Comparison of ENCODE assay signal across 31 cellular contexts in the genomic region with DNA sequence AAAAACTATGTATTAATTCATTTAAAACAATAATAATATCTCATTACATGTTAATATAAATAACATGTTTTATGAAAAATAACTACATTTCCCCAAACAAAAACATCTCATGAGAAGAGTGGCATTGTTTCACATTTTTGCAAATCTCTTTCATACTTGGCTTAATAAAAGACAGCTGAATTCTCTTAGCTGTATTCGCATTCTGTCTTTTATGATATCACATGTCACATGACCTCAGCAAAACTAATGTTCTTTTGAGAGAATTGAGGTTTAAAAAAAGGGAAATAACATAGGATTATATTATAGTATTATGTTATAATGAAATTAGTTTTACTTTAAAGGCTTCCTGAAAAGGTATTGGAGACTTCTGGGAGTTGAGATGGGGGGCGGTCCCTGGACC.
"Had no signal": no experiment of that assay in that cellular context is flagged by ENCODE, and none has a peak within 500 bp of the region (broad histone marks: within the 10 kb centered on the region; RNA-seq: fewer than 3 reads in every experiment).

No MANE protein-coding gene starts in this region.

- H3K4me3 Mint-ChIP-seq: activated CD4-positive, alpha-beta memory T cell treated with anti-CD3 and anti-CD28 coated beads, Interleukin-2, amount 10 ng/mL, durations not matched to agents 7 days and 5 days; activated CD4-positive, alpha-beta T cell treated with anti-CD3 and anti-CD28 coated beads, Interleukin-2, amount 10 ng/mL, durations not matched to agents 7 days and 5 days; activated naive CD8-positive, alpha-beta T cell treated with anti-CD3 and anti-CD28 coated beads, Interleukin-2, amount 50 U/mL, for 24 hours; activated T-cell treated with anti-CD3 and anti-CD28 coated beads, Interleukin-2, amount 50 U/mL, for 24 hours; activated T-helper 17 cell treated with anti-CD3 and anti-CD28 coated beads, Interleukin-2, amount 50 U/mL, for 72 hours; natural killer cell; neural progenitor cell; stimulated activated naive CD8-positive, alpha-beta T cell treated with anti-CD3 and anti-CD28 coated beads, Interleukin-15, amount 100 ng/mL, for 72 hours; T-helper 17 cell; type B pancreatic cell had no signal

- H3K9me3 Mint-ChIP-seq: activated CD4-positive, alpha-beta memory T cell treated with anti-CD3 and anti-CD28 coated beads, Interleukin-2, amount 10 ng/mL, durations not matched to agents 7 days and 5 days; activated CD4-positive, alpha-beta T cell treated with anti-CD3 and anti-CD28 coated beads, Interleukin-2, amount 10 ng/mL, durations not matched to agents 7 days and 5 days; activated naive CD8-positive, alpha-beta T cell treated with anti-CD3 and anti-CD28 coated beads, Interleukin-2, amount 50 U/mL, for 24 hours; activated T-cell treated with anti-CD3 and anti-CD28 coated beads, Interleukin-2, amount 50 U/mL, for 24 hours; activated T-helper 17 cell treated with anti-CD3 and anti-CD28 coated beads, Interleukin-2, amount 50 U/mL, for 72 hours; natural killer cell; neural progenitor cell; stimulated activated naive CD8-positive, alpha-beta T cell treated with anti-CD3 and anti-CD28 coated beads, Interleukin-15, amount 100 ng/mL, for 72 hours; type B pancreatic cell had no signal

- H3K9me3 ChIP-seq: breast epithelium, left lung, lower lobe of right lung, right atrium auricular region, spleen, vagina had no signal

- DNase-seq: activated CD4-positive, alpha-beta memory T cell treated with anti-CD3 and anti-CD28 coated beads, Interleukin-2, amount 10 ng/mL, durations not matched to agents 7 days and 5 days; activated CD4-positive, alpha-beta T cell treated with anti-CD3 and anti-CD28 coated beads, Interleukin-2, amount 10 ng/mL, durations not matched to agents 7 days and 5 days; activated CD4-positive, CD25-positive, alpha-beta regulatory T cell treated with anti-CD3 and anti-CD28 coated beads, Interleukin-2, amount 50 U/mL, for 72 hours; activated CD8-positive, alpha-beta memory T cell treated with anti-CD3 and anti-CD28 coated beads, Interleukin-2, amount 50 U/mL, for 48 hours; activated gamma-delta T cell treated with Interleukin-2 at 50 U/mL for 16 hours; activated naive CD4-positive, alpha-beta T cell treated with anti-CD3 and anti-CD28 coated beads, Interleukin-2, amount 50 U/mL, for 16 hours; activated naive CD8-positive, alpha-beta T cell treated with anti-CD3 and anti-CD28 coated beads, Interleukin-2, amount 50 U/mL, for 24 hours; activated T-cell treated with anti-CD3 and anti-CD28 coated beads, Interleukin-2, amount 50 U/mL, for 24 hours; central memory CD4-positive, alpha-beta T cell; effector memory CD4-positive, alpha-beta T cell; erythroblast; glutamatergic neuron; left lung; lower lobe of right lung; mesenchymal stem cell; natural killer cell; occipital lobe; spleen; stimulated activated CD4-positive, alpha-beta T cell treated with anti-CD3 and anti-CD28 coated beads, Interleukin-2, amount 100 ng/mL, for 48 hours; stimulated activated naive CD8-positive, alpha-beta T cell treated with anti-CD3 and anti-CD28 coated beads, Interleukin-15, amount 100 ng/mL, for 72 hours; substantia nigra; T-helper 17 cell; T1000 had no signal

- H3K36me3 ChIP-seq: breast epithelium, left lung, lower lobe of right lung, neural progenitor cell, right atrium auricular region, spleen, vagina had no signal

- H3K4me1 Mint-ChIP-seq: activated CD4-positive, alpha-beta memory T cell treated with anti-CD3 and anti-CD28 coated beads, Interleukin-2, amount 10 ng/mL, durations not matched to agents 7 days and 5 days; activated CD4-positive, alpha-beta T cell treated with anti-CD3 and anti-CD28 coated beads, Interleukin-2, amount 10 ng/mL, durations not matched to agents 7 days and 5 days; activated naive CD8-positive, alpha-beta T cell treated with anti-CD3 and anti-CD28 coated beads, Interleukin-2, amount 50 U/mL, for 24 hours; activated T-helper 17 cell treated with anti-CD3 and anti-CD28 coated beads, Interleukin-2, amount 50 U/mL, for 72 hours; natural killer cell; stimulated activated naive CD8-positive, alpha-beta T cell treated with anti-CD3 and anti-CD28 coated beads, Interleukin-15, amount 100 ng/mL, for 72 hours had no signal

- H3K27me3 Mint-ChIP-seq: activated naive CD8-positive, alpha-beta T cell treated with anti-CD3 and anti-CD28 coated beads, Interleukin-2, amount 50 U/mL, for 24 hours; activated T-cell treated with anti-CD3 and anti-CD28 coated beads, Interleukin-2, amount 50 U/mL, for 24 hours; type B pancreatic cell had no signal

- H2AFZ ChIP-seq: neural progenitor cell had no signal

- H3K4me2 ChIP-seq: neural progenitor cell had no signal

- FAIRE-seq: frontal cortex, islet of Langerhans had no signal

- H3K36me3 Mint-ChIP-seq: natural killer cell, neural progenitor cell, type B pancreatic cell had no signal

- H3K27me3 ChIP-seq: breast epithelium, left lung, neural progenitor cell, right atrium auricular region, spleen, vagina had no signal

- ATAC-seq: activated naive CD8-positive, alpha-beta T cell treated with anti-CD3 and anti-CD28 coated beads, Interleukin-2, amount 50 U/mL, for 24 hours; activated T-helper 17 cell treated with anti-CD3 and anti-CD28 coated beads, Interleukin-2, amount 50 U/mL, for 72 hours; left lung; lower lobe of right lung; natural killer cell; stimulated activated naive CD8-positive, alpha-beta T cell treated with anti-CD3 and anti-CD28 coated beads, Interleukin-15, amount 100 ng/mL, for 72 hours; T-helper 17 cell had no signal

- H3K4me1 ChIP-seq: breast epithelium, left lung, lower lobe of right lung, neural progenitor cell, right atrium auricular region, spleen, vagina had no signal

- H3K27ac ChIP-seq: breast epithelium, left lung, lower lobe of right lung, neural progenitor cell, right atrium auricular region, spleen, vagina had no signal

- H3K9ac ChIP-seq: neural progenitor cell had no signal

- H3K4me3 ChIP-seq: breast epithelium, left lung, lower lobe of right lung, neural progenitor cell, right atrium auricular region, spleen, vagina had no signal

- H3K27ac Mint-ChIP-seq: activated CD4-positive, alpha-beta memory T cell treated with anti-CD3 and anti-CD28 coated beads, Interleukin-2, amount 10 ng/mL, durations not matched to agents 7 days and 5 days; activated CD4-positive, alpha-beta T cell treated with anti-CD3 and anti-CD28 coated beads, Interleukin-2, amount 10 ng/mL, durations not matched to agents 7 days and 5 days; activated naive CD8-positive, alpha-beta T cell treated with anti-CD3 and anti-CD28 coated beads, Interleukin-2, amount 50 U/mL, for 24 hours; activated T-cell treated with anti-CD3 and anti-CD28 coated beads, Interleukin-2, amount 50 U/mL, for 24 hours; activated T-helper 17 cell treated with anti-CD3 and anti-CD28 coated beads, Interleukin-2, amount 50 U/mL, for 72 hours; natural killer cell; stimulated activated naive CD8-positive, alpha-beta T cell treated with anti-CD3 and anti-CD28 coated beads, Interleukin-15, amount 100 ng/mL, for 72 hours; T-helper 17 cell; type B pancreatic cell had no signal
